ENCODE assay signal across 6 cellular contexts in genomic region chr5:138070026-138070425, GRCh38. TPM values are rescaled to one million over a fixed set of nuclear protein-coding genes. Genes with fewer than 3 reads are reported as not detected.
"Had no signal": no experiment of that assay in that cellular context is flagged by ENCODE, and none has a peak within 500 bp of the region (broad histone marks: within the 10 kb centered on the region; RNA-seq: fewer than 3 reads in every experiment).

No MANE protein-coding gene starts in this region.

RNA-seq across cellular contexts. Expression of gene WNT8A, which starts 13.8 kb away (rescaled TPM):
- total RNA-seq: HepG2, HT-29, HT1080, IMR-90, K562 had no signal
- polyA plus RNA-seq: HepG2, IgD-negative memory B cell, IMR-90, K562 had no signal
